In the genomic region with DNA sequence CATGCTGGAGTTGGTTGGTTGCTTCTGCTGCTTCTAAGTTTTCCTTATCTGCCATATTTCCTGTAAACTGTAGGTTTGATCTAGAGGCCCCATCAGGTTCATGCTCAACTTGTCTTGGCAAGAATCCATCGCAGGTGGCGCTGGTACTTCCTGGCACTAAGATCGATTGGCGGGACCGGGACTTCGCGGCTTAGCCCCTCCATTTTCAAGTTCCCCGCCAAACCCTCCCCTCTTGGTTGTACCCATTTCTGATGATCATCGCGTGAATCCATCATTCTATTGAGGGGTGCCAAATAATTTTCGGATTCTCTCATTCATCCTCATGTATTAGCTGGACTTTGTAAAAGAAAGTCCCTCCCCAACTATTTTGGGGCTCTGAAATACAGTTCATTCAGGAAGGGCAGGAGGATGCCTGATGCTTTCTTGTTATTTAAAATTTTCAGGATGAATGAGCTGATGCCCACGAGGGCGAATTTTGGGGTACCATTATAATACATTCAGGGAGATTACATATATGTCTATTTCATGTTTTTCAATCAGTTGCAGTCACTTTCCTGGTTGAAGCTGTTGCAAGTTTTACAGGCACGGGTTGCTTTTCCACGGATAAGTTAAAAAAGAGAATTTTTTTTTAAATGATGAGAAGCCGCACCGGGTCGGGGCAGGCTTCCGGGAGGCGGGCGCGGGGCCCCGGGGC, we compare ENCODE assay signal across 8 cellular contexts. TPM values are rescaled to one million over a fixed set of nuclear protein-coding genes. Genes with fewer than 3 reads are reported as not detected.
DNase-seq lines count a peak whose midpoint lies in the region; ATAC-seq and TF ChIP-seq lines count a peak whose summit lies in the region.

No MANE protein-coding gene starts in this region.

- WGBS in prostate gland = 1% methylated on average over 23 of the region's 23 CpGs
- WGBS in urinary bladder = 2% methylated on average over 23 of the region's 23 CpGs

- peak; percentile 68 for TF ChIP-seq CTCF in CD8-positive, alpha-beta T cell (IDR thresholded peaks at IDR 0.05)
- TF ChIP-seq CTCF in LNCaP clone FGC (IDR thresholded peaks at IDR 0.05; ENCODE audit: control insufficient read depth, extremely low read depth, insufficient read depth) = peak; percentile 45
- peak in 2 of 4 experiments; percentile 13 to 29 for TF ChIP-seq CTCF in prostate gland (IDR thresholded peaks at IDR 0.05)

- H3K27me3 ChIP-seq in CD8-positive, alpha-beta T cell (ENCODE audit: insufficient read depth, low read length) = no peaks in the 10 kb centered on the region
- no peaks in the 10 kb centered on the region for H3K27me3 ChIP-seq in prostate gland (replicated peaks; ENCODE audit: insufficient read depth)

- no peak for TF ChIP-seq POLR2A in prostate gland (IDR thresholded peaks at IDR 0.05)

- peaks cover 21% of the 10 kb centered on the region for H3K4me1 ChIP-seq in CD8-positive, alpha-beta T cell (ENCODE audit: insufficient read depth, low read length)
- H3K4me1 ChIP-seq in prostate gland (replicated peaks) = no peaks in the 10 kb centered on the region
- H3K4me1 ChIP-seq in urinary bladder (ENCODE audit: insufficient read depth) = no peaks in the 10 kb centered on the region

- H3K36me3 Mint-ChIP-seq in CD8-positive, alpha-beta T cell = peaks cover 5% of the 10 kb centered on the region

- H3K27ac ChIP-seq in CD8-positive, alpha-beta T cell (ENCODE audit: low read depth, low read length) = peak overlapping the region; percentile 17
- H3K27ac ChIP-seq in prostate gland (peak overlapping the region in 1 of 2 donors; percentile 32), urinary bladder (ENCODE audit: low read depth) (no peak overlapping the region)

- H3K27me3 Mint-ChIP-seq in CD8-positive, alpha-beta T cell (ENCODE audit: low read depth) = no peaks in the 10 kb centered on the region

- peak; percentile 59 to 88 (median 76) for DNase-seq in CD8-positive, alpha-beta T cell
- DNase-seq in LNCaP clone FGC (ENCODE audit: low read depth) = peak; percentile 74
- DNase-seq in RPMI7951 (ENCODE audit: low read depth) = peak; percentile 56
- DNase-seq in activated T-helper 1 cell treated with Interleukin-2 at 50 U/mL for 16 hours (ENCODE audit: low read depth) = peak; percentile 66
- DNase-seq in foreskin melanocyte = peak; percentile 29
- peak; percentile 39 for DNase-seq in prostate gland (ENCODE audit: low spot score)

- peak; percentile 59 for ATAC-seq in CD8-positive, alpha-beta T cell
- ATAC-seq in GM21423 (IDR thresholded peaks at IDR 0.05; ENCODE audit: unreplicated experiment) = peak; percentile 22

- H3K4me3 Mint-ChIP-seq in CD8-positive, alpha-beta T cell = peak overlapping the region; percentile 90

- CTCF ChIA-PET in CD8-positive, alpha-beta T cell (lab: Charles Lee) = interaction anchor here (0.8 to 2.6 kb wide), 6 partner anchors 53 to 124 kb away, joined by 4 to 10 read pairs (median 4); no protein-coding TSS in a partner anchor

- intact Hi-C loops in CD8-positive, alpha-beta T cell (cut with DNase I, micrococcal nuclease) = loop anchor here (1.0 to 5.0 kb wide), 4 partner anchors 52 to 1021 kb away; a partner anchor contains a TSS
- intact Hi-C loops in prostate gland (cut with DNase I) = no loop called here

- H3K36me3 ChIP-seq in CD8-positive, alpha-beta T cell (ENCODE audit: insufficient read depth, low read length) = no peaks in the 10 kb centered on the region
- H3K36me3 ChIP-seq in prostate gland (no peaks in the 10 kb centered on the region), urinary bladder (ENCODE audit: insufficient read depth) (no peaks in the 10 kb centered on the region)

- H3K9me3 ChIP-seq in CD8-positive, alpha-beta T cell (ENCODE audit: low read length) = no peaks in the 10 kb centered on the region
- H3K9me3 ChIP-seq in prostate gland = no peaks in the 10 kb centered on the region

- H3K27ac Mint-ChIP-seq in CD8-positive, alpha-beta T cell = peak overlapping the region; percentile 33

- H3K4me3 ChIP-seq in CD8-positive, alpha-beta T cell (ENCODE audit: low read depth, low read length) = peak overlapping the region; percentile 47
- peak overlapping the region; percentile 62 for H3K4me3 ChIP-seq in LNCaP clone FGC (ENCODE audit: low read depth, low read length)
- peak overlapping the region; percentile 54 to 58 for H3K4me3 ChIP-seq in prostate gland
- peak overlapping the region; percentile 78 for H3K4me3 ChIP-seq in urinary bladder (ENCODE audit: low read depth, low read length)

- no peaks in the 10 kb centered on the region for H3K9me3 Mint-ChIP-seq in CD8-positive, alpha-beta T cell

- H3K4me1 Mint-ChIP-seq in CD8-positive, alpha-beta T cell (ENCODE audit: low read depth) = peaks cover 34% of the 10 kb centered on the region

- POLR2A ChIA-PET in CD8-positive, alpha-beta T cell (lab: Charles Lee) = interaction anchor here (0.7 kb wide), 1 partner anchor 71 kb away, joined by 3 read pairs; no protein-coding TSS in a partner anchor

RNA-seq across cellular contexts. Expression of a gene that starts 0.4 kb away (rescaled TPM):
- total RNA-seq in CD8-positive, alpha-beta T cell = under 1 TPM; 0.81 to 0.94 TPM
- total RNA-seq in RPMI7951 (2014; rRNA removed; shearing (Covaris generic)) = 4.9 and 6.5 TPM in 2 replicates
- total RNA-seq in prostate gland (1 to 10 TPM; 3.4 to 8.6 TPM), urinary bladder (5.5 TPM)
- 2.2 TPM for polyA plus RNA-seq in urinary bladder

RNA-seq across cellular contexts. Expression of a gene that starts 4.1 kb away (rescaled TPM):
- total RNA-seq in CD8-positive, alpha-beta T cell = 10 to 100 TPM; 40.8 to 41.3 TPM
- total RNA-seq in RPMI7951 (2014; rRNA removed; shearing (Covaris generic)) = 8.4 and 10.0 TPM in 2 replicates
- 10 to 100 TPM in 1 of 2 donors, 1 to 10 TPM in 1; 9.8 to 15.8 TPM for total RNA-seq in prostate gland
- total RNA-seq in urinary bladder = 7.5 TPM
- polyA plus RNA-seq in urinary bladder = 11.7 TPM
